ENCODE assay signal across 8 cellular contexts in genomic region chr16:21158208-21159110, GRCh38. TPM values are rescaled to one million over a fixed set of nuclear protein-coding genes. Genes with fewer than 3 reads are reported as not detected.
DNase-seq lines count a peak whose midpoint lies in the region; ATAC-seq and TF ChIP-seq lines count a peak whose summit lies in the region.

Gene LDAF1 (plus strand): TSS chr16:21158674. CDS start chr16:21161183, 2,509 bp downstream.

- no peaks in the 10 kb centered on the region for H3K9me3 ChIP-seq in adipocyte (ENCODE audit: control insufficient read depth, low read length)
- H3K9me3 ChIP-seq in upper lobe of left lung, result no peaks in the 10 kb centered on the region

- H3K27me3 ChIP-seq in adipocyte (replicated peaks; ENCODE audit: control insufficient read depth, insufficient read depth, low read length) (no peaks in the 10 kb centered on the region), upper lobe of left lung (no peaks in the 10 kb centered on the region)

- TF ChIP-seq EP300 in upper lobe of left lung (IDR thresholded peaks at IDR 0.05), result no peak

- TF ChIP-seq CTCF in progenitor cell of endocrine pancreas (IDR thresholded peaks at IDR 0.05; ENCODE audit: unreplicated experiment) (no peak), upper lobe of left lung (IDR thresholded peaks at IDR 0.05) (no peak)

- peak within 1 kb of the TSS; percentile 84 for H3K4me3 Mint-ChIP-seq in progenitor cell of endocrine pancreas (ENCODE audit: low read depth)

- peaks cover 48% of the 10 kb centered on the region for H3K4me1 ChIP-seq in adipocyte (ENCODE audit: control insufficient read depth, insufficient read depth, low read length)
- H3K4me1 ChIP-seq in upper lobe of left lung, result peaks cover 17 to 43% (median 21%) of the 10 kb centered on the region in 4 donors

- H3K9ac ChIP-seq in adipocyte (ENCODE audit: low read length), result peak within 1 kb of the TSS; percentile 89

- H3K36me3 Mint-ChIP-seq in progenitor cell of endocrine pancreas (ENCODE audit: insufficient read depth), result peaks cover 8% of the 10 kb centered on the region

- peak within 1 kb of the TSS; percentile 82 for H3K27ac Mint-ChIP-seq in progenitor cell of endocrine pancreas

- DNase-seq in EL (peak; percentile 82), H4 (ENCODE audit: low spot score) (peak; percentile 54), M059J (ENCODE audit: low read depth) (peak; percentile 79), SW480 (ENCODE audit: low spot score) (peak; percentile 52), adipocyte (ENCODE audit: low read depth) (peak; percentile 94), left cardiac atrium (peak; percentile 88), progenitor cell of endocrine pancreas (ENCODE audit: low spot score, unreplicated experiment) (peak; percentile 60), upper lobe of left lung (peak; percentile 90 to 97)

- WGBS in upper lobe of left lung, 2 donors, result 0 to 3% methylated on average over 14 to 52 of the region's 59 CpGs

- no peaks in the 10 kb centered on the region for H3K9me3 Mint-ChIP-seq in progenitor cell of endocrine pancreas (ENCODE audit: low read depth)

- H3K36me3 ChIP-seq in adipocyte (ENCODE audit: control insufficient read depth, insufficient read depth, low read length, severe bottlenecking) (no peaks in the 10 kb centered on the region), upper lobe of left lung (peaks cover 0 to 14% (median 4%) of the 10 kb centered on the region in 4 donors)

- H3K27me3 Mint-ChIP-seq in progenitor cell of endocrine pancreas, result no peaks in the 10 kb centered on the region

- peaks cover 9% of the 10 kb centered on the region for H3K4me1 Mint-ChIP-seq in progenitor cell of endocrine pancreas (ENCODE audit: low read depth)

- TF ChIP-seq POLR2A in upper lobe of left lung (IDR thresholded peaks at IDR 0.05), result peak in 1 of 4 donors; percentile 63

- ATAC-seq in left cardiac atrium, result peak; percentile 96 to 97
- peak; percentile 95 to 97 for ATAC-seq in upper lobe of left lung (ENCODE audit: low FRiP score in 2 of 2)

- H3K4me3 ChIP-seq in adipocyte (ENCODE audit: low read length) (peak within 1 kb of the TSS; percentile 86), upper lobe of left lung (peak within 1 kb of the TSS; percentile 77 to 94 (median 88))

- intact Hi-C loops in left cardiac atrium (cut with DNase I), result no loop called here

- peak within 1 kb of the TSS; percentile 75 to 90 (median 81) for H3K27ac ChIP-seq in upper lobe of left lung

RNA-seq across cellular contexts. Expression of gene LDAF1, which starts in this region (rescaled TPM):
- 14.8 and 18.0 TPM in 2 replicates for total RNA-seq in H4 (2014; rRNA removed; shearing (Covaris generic))
- 6.0 and 10.9 TPM in 2 replicates for total RNA-seq in M059J (2014; rRNA removed; shearing (Covaris generic))
- total RNA-seq in left cardiac atrium, result 10 to 100 TPM; 36.4 to 58.5 TPM
- total RNA-seq in progenitor cell of endocrine pancreas, result 20.0 and 20.3 TPM in 2 replicates
- total RNA-seq in upper lobe of left lung, result 10 to 100 TPM; 16.8 to 52.7 (median 39.1) TPM

Comparison
In these comparisons a context has a peak if more than half of its experiments do, and no peak if none do; other contexts are left out.
1. Peak in every context shown above with its lines: DNase-seq, ATAC-seq, H3K4me3 ChIP-seq and H3K27ac ChIP-seq.